ENCODE assay signal across 1 cellular context in genomic region chr10:10587744-10588393, GRCh38.
TF ChIP-seq lines count a peak whose summit lies in the region.

No MANE protein-coding gene starts in this region.

TF ChIP-seq in GM23338, 12 proteins besides CTCF, POLR2A, EP300 and RAD21 (continued from another document):
- no peak for TF ChIP-seq ZNF462 (CRISPR knock-in tag; IDR thresholded peaks at IDR 0.05)
TF ChIP-seq in GM23338: peak in this region for 0.
